ENCODE assay signal across 8 cellular contexts in the genomic region with DNA sequence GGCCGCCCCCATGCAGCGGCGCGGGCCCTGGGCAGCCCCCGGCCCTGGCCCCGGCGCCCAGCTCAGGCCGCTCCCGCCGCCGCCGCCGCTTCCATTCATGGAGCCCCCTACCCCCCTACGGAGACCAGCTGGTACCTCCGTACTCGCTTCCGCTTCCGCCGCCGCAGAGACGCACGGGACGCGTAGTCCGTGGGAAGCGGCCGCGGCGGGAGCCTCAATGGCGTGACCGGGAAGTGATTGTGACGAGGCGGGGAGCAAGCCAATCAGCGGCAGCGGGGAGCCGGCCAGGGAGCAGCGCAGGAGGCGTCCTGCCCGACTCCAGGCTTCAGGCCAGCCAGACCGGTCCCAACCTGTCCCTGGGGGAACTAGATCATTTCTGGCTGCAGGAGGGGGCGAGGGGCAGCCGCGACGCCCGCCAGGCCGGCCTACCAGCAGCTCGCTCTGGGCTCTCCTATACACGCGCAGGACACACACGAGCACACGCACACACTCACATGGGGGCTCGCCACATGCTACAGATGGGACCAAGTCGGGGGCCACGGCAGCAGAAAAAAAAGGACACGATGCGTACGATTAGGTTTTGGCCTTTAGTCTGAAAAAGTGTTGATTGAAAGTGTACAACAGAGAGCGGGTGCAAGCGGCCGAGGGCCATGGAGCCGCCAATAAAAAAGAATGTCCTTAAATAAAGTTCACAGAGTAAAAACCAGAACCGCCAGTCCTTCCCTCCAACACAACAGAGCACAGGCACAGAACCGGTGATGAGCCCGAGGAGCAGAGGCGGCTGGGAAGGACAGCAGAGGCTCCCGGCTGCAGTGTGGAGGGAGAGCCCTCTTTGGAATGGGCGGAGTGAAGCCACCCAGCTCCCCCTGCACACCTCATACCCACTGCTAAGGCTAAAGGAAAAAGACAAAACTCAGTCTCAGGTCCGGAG.
DNase-seq lines count a peak whose midpoint lies in the region; ATAC-seq and TF ChIP-seq lines count a peak whose summit lies in the region.

A gene with protein sequence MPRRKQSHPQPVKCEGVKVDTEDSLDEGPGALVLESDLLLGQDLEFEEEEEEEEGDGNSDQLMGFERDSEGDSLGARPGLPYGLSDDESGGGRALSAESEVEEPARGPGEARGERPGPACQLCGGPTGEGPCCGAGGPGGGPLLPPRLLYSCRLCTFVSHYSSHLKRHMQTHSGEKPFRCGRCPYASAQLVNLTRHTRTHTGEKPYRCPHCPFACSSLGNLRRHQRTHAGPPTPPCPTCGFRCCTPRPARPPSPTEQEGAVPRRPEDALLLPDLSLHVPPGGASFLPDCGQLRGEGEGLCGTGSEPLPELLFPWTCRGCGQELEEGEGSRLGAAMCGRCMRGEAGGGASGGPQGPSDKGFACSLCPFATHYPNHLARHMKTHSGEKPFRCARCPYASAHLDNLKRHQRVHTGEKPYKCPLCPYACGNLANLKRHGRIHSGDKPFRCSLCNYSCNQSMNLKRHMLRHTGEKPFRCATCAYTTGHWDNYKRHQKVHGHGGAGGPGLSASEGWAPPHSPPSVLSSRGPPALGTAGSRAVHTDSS (minus strand): TSS at position 109 of the 931 bp plus-strand sequence. CDS start 208 bp downstream, outside the sequence.

- peak within 1 kb of the TSS; percentile 82 for H3K4me3 ChIP-seq in retinal pigment epithelial cell (ENCODE audit: low read length)

- DNase-seq in GM13976 (ENCODE audit: low spot score) (peak; percentile 97), NCI-H2029 (lab: John Stamatoyannopoulos, UW) (peak; percentile 94), T1000 (lab: John Stamatoyannopoulos, UW) (peak; percentile 75), astrocyte of the hippocampus (ENCODE audit: low read depth, low spot score) (peak; percentile 99), hippocampal formation (lab: John Stamatoyannopoulos, UW) (peak; percentile 96 to 97), retinal pigment epithelial cell (ENCODE audit: low read depth) (peak; percentile 77), HK-2 (ENCODE audit: unreplicated experiment) (no peak)

- in situ Hi-C loops in GM13976 (cut with MboI; ENCODE audit: low sequenced_read_pairs, unreplicated experiment): no loop called here

- TF ChIP-seq CTCF in GM13976 (IDR thresholded peaks at IDR 0.05; ENCODE audit: borderline replicate concordance, control extremely low read depth, extremely low read depth, insufficient read depth, missing control alignments): no peak
- no peak for TF ChIP-seq CTCF in retinal pigment epithelial cell (conservative IDR thresholded peaks at IDR 0.05; ENCODE audit: low read depth, low read length)

- peak; percentile 80 for ATAC-seq in HG02884 (IDR thresholded peaks at IDR 0.05; ENCODE audit: unreplicated experiment)
